22 cellular contexts compared by ENCODE assay signal in the genomic region with DNA sequence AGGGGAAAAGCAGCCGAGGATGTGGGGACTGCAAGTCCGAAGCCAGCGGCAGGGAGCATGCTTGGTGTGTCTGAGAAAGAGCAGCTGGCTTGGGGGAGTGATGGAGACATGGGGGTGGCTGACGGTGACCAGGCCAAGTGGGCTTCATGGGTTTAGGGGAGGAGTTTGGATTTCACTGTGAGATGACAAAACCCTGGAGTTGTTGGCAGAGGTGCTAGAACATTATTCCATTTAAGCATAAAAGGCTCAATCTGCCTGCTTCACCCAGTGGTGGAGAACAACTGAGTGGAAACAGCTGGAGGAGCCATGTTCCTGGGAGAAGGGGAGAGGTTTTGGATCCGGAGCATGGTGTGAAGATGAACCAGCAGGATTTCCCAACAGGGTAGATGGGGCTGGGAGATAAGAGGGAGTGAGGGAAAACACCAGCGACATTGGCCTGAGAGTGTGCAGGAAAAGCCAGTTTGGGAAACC.
DNase-seq lines count a peak whose midpoint lies in the region; ATAC-seq and TF ChIP-seq lines count a peak whose summit lies in the region.
"Had no signal": no experiment of that assay in that cellular context is flagged by ENCODE, and none has a peak within 500 bp of the region (broad histone marks: within the 10 kb centered on the region; RNA-seq: fewer than 3 reads in every experiment).

No MANE protein-coding gene starts in this region.

- H3K9me3 ChIP-seq in esophagus muscularis mucosa = no peaks in the 10 kb centered on the region
- no peaks in the 10 kb centered on the region for H3K9me3 ChIP-seq in right atrium auricular region
- H3K9me3 ChIP-seq: spleen, tibial nerve had no signal

- H3K4me3 ChIP-seq in AG10803 (ENCODE audit: low read length) (no peak overlapping the region), esophagus muscularis mucosa (no peak overlapping the region), right atrium auricular region (no peak overlapping the region)
- H3K4me3 ChIP-seq: spleen, tibial nerve had no signal

- no peak for TF ChIP-seq POLR2A in esophagus muscularis mucosa (IDR thresholded peaks at IDR 0.05; ENCODE audit: low read depth)

- in situ Hi-C loops in KBM-7 (cut with MboI; ENCODE audit: low pct_unique_long_range_greater_than_20kb, low sequenced_read_pairs) = no loop called here

- H3K4me1 ChIP-seq in esophagus muscularis mucosa (no peaks in the 10 kb centered on the region), right atrium auricular region (no peaks in the 10 kb centered on the region)
- H3K4me1 ChIP-seq: spleen, tibial nerve had no signal

- H3K4me3 Mint-ChIP-seq in nephron = no peak overlapping the region
- H3K4me3 Mint-ChIP-seq: activated naive CD4-positive, alpha-beta T cell treated with anti-CD3 and anti-CD28 coated beads, Interleukin-2, amount 10 ng/mL, durations not matched to agents 7 days and 5 days had no signal

- H3K4me1 Mint-ChIP-seq in nephron = peaks cover 13% of the 10 kb centered on the region
- H3K4me1 Mint-ChIP-seq: activated naive CD4-positive, alpha-beta T cell treated with anti-CD3 and anti-CD28 coated beads, Interleukin-2, amount 10 ng/mL, durations not matched to agents 7 days and 5 days had no signal

- ATAC-seq in HG02973 (IDR thresholded peaks at IDR 0.05; ENCODE audit: unreplicated experiment) = no peak
- no peak for ATAC-seq in activated naive CD4-positive, alpha-beta T cell treated with anti-CD3 and anti-CD28 coated beads, Interleukin-2, amount 50 U/mL, for 72 hours
- ATAC-seq: activated CD4-positive, CD25-positive, alpha-beta regulatory T cell treated with anti-CD3 and anti-CD28 coated beads, Interleukin-2, amount 50 U/mL, for 24 hours; left lobe of liver had no signal

- TF ChIP-seq CTCF in AG10803 (conservative IDR thresholded peaks at IDR 0.05; ENCODE audit: low read length) = no peak
- no peak for TF ChIP-seq CTCF in esophagus muscularis mucosa (IDR thresholded peaks at IDR 0.05)
- no peak for TF ChIP-seq CTCF in right atrium auricular region (IDR thresholded peaks at IDR 0.05)
- no peak for TF ChIP-seq CTCF in nephron (IDR thresholded peaks at IDR 0.05; ENCODE audit: unreplicated experiment in 3 of 3)

- DNase-seq in AG10803 (ENCODE audit: low read depth) (peak; percentile 45), esophagus muscularis mucosa (ENCODE audit: extremely low spot score) (peak; percentile 92), right atrium auricular region (ENCODE audit: low spot score) (peak; percentile 76), NCI-H128 (lab: John Stamatoyannopoulos, UW; ENCODE audit: unreplicated experiment) (no peak), KBM-7 (no peak)
- DNase-seq in activated naive CD4-positive, alpha-beta T cell treated with anti-CD3 and anti-CD28 coated beads, Interleukin-2, amount 50 U/mL, for 72 hours (ENCODE audit: low spot score in 2 of 2) = no peak
- DNase-seq: activated naive CD4-positive, alpha-beta T cell treated with anti-CD3 and anti-CD28 coated beads, Interleukin-2, amount 10 ng/mL, durations not matched to agents 7 days and 5 days; activated T-cell treated with anti-CD3 and anti-CD28 coated beads, Interleukin-2, amount 50 U/mL, for 48 hours; cerebellar nuclear complex; Kasumi-1; NCI-H187 treated with DMSO at 0.1 percent for 48 hours; NCI-H748 treated with DMSO at 0.1 percent for 48 hours; OCI-M1; spleen; stimulated activated CD4-positive, alpha-beta T cell treated with anti-CD3 and anti-CD28 coated beads, Interleukin-4, amount 100 ng/mL, for 24 hours; stimulated activated naive CD4-positive, alpha-beta T cell treated with Interleukin-2 at 50 U/mL for 16 hours; SW 1271 had no signal

- no peak for TF ChIP-seq EP300 in esophagus muscularis mucosa (IDR thresholded peaks at IDR 0.05)

- peaks cover 8% of the 10 kb centered on the region for H3K9me3 Mint-ChIP-seq in nephron
- H3K9me3 Mint-ChIP-seq in activated naive CD4-positive, alpha-beta T cell treated with anti-CD3 and anti-CD28 coated beads, Interleukin-2, amount 50 U/mL, for 72 hours = peaks cover 8 to 9% of the 10 kb centered on the region in 2 donors
- H3K9me3 Mint-ChIP-seq: activated naive CD4-positive, alpha-beta T cell treated with anti-CD3 and anti-CD28 coated beads, Interleukin-2, amount 10 ng/mL, durations not matched to agents 7 days and 5 days had no signal

- WGBS in esophagus muscularis mucosa = 49% methylated on average over 6 of the region's 6 CpGs

- intact Hi-C loops in esophagus muscularis mucosa (cut with DNase I) = no loop called here

- no peaks in the 10 kb centered on the region for H3K36me3 ChIP-seq in esophagus muscularis mucosa
- no peaks in the 10 kb centered on the region for H3K36me3 ChIP-seq in right atrium auricular region
- H3K36me3 ChIP-seq: spleen, tibial nerve had no signal

- H3K27ac ChIP-seq in esophagus muscularis mucosa (replicated peaks in 1 of 4) (peak overlapping the region in 2 of 4 donors; percentile 33 to 43), right atrium auricular region (peak overlapping the region in 1 of 2 donors; percentile 54)
- H3K27ac ChIP-seq: tibial nerve had no signal

- H3K27me3 ChIP-seq in esophagus muscularis mucosa = no peaks in the 10 kb centered on the region
- no peaks in the 10 kb centered on the region for H3K27me3 ChIP-seq in right atrium auricular region
- H3K27me3 ChIP-seq: spleen, tibial nerve had no signal

- peaks cover 32% of the 10 kb centered on the region for H3K36me3 Mint-ChIP-seq in nephron (ENCODE audit: low read depth)
- no peaks in the 10 kb centered on the region for H3K36me3 Mint-ChIP-seq in activated naive CD4-positive, alpha-beta T cell treated with anti-CD3 and anti-CD28 coated beads, Interleukin-2, amount 50 U/mL, for 72 hours
- H3K36me3 Mint-ChIP-seq: activated naive CD4-positive, alpha-beta T cell treated with anti-CD3 and anti-CD28 coated beads, Interleukin-2, amount 10 ng/mL, durations not matched to agents 7 days and 5 days had no signal

- H3K27ac Mint-ChIP-seq in nephron = peak overlapping the region; percentile 22 to 60 (median 39)
- H3K27ac Mint-ChIP-seq in activated naive CD4-positive, alpha-beta T cell treated with anti-CD3 and anti-CD28 coated beads, Interleukin-2, amount 50 U/mL, for 72 hours = no peak overlapping the region
- H3K27ac Mint-ChIP-seq: activated naive CD4-positive, alpha-beta T cell treated with anti-CD3 and anti-CD28 coated beads, Interleukin-2, amount 10 ng/mL, durations not matched to agents 7 days and 5 days had no signal

- H3K27me3 Mint-ChIP-seq in nephron (ENCODE audit: low read depth) = no peaks in the 10 kb centered on the region

Comparison
In these comparisons a context has a peak if more than half of its experiments do, and no peak if none do; other contexts are left out.
1. DNase-seq: peak in AG10803 (single experiment), esophagus muscularis mucosa (single experiment) and right atrium auricular region (single experiment); none in NCI-H128 (single experiment), activated naive CD4-positive, alpha-beta T cell treated with anti-CD3 and anti-CD28 coated beads, Interleukin-2, amount 50 U/mL, for 72 hours (0 of 2) and KBM-7 (single experiment).
2. H3K27ac Mint-ChIP-seq: peak in nephron (3 of 3); none in activated naive CD4-positive, alpha-beta T cell treated with anti-CD3 and anti-CD28 coated beads, Interleukin-2, amount 50 U/mL, for 72 hours (0 of 2).